In the genomic region with DNA sequence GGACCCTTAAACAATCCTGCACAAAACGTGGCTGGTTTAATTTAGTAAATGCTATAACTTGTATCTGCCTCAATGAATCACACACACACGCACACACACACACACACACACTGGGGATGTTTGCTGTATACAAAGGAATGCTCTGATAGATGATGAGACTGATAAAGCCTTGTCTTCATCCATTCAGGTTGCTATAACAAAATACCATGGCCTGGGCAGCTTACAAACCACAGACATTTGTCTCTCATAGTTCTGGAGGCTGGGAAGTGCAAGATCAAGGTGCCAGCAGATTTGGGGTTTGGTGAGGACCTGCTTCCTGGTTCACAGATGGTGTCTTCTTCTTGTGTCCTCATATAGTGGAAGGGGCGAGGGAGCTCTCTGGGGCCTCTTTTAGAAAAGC, we compare ENCODE assay signal across 20 cellular contexts.
DNase-seq lines count a peak whose midpoint lies in the region.
"Had no signal": no experiment of that assay in that cellular context is flagged by ENCODE, and none has a peak within 500 bp of the region (broad histone marks: within the 10 kb centered on the region; RNA-seq: fewer than 3 reads in every experiment).

No MANE protein-coding gene starts in this region.

- no peaks in the 10 kb centered on the region for H3F3A ChIP-seq in GM23248 (ENCODE audit: insufficient read depth)

- peak; percentile 6 for DNase-seq in GM23248
- DNase-seq in foreskin melanocyte: peak; percentile 21
- DNase-seq in trophoblast cell: peak; percentile 10 to 34
- DNase-seq in NCI-H1436 (lab: John Stamatoyannopoulos, UW): no peak
- no peak for DNase-seq in H4 (ENCODE audit: low spot score)
- DNase-seq in T-helper 1 cell: no peak
- DNase-seq in epidermal melanocyte (ENCODE audit: insufficient read length, low spot score): no peak
- DNase-seq: DMS153; MG63; NCI-H1105 treated with DMSO at 0.1 percent for 48 hours; NCI-H1694; NCI-H2029 treated with DMSO at 0.1 percent for 48 hours; NCI-H446 treated with DMSO at 0.1 percent for 48 hours; NCI-H526; NCI-H82; NK-92 treated with Interleukin-12 subunit alpha and Interleukin-12 subunit beta, amount 100 ng/mL, for 24 hours; Right ventricle myocardium superior had no signal

- 0 out of 22 replicates have a peak overlapping the region, but pooled peaks of 1 of the 11 experiments have one; percentile 6 for H3K27ac ChIP-seq in BLaER1 treated with 17β-estradiol and CSF1 and Interleukin-3, amounts not matched to agents 10 nM and 100 nM
- H3K27ac ChIP-seq in GM23248 (no peak overlapping the region), trophoblast cell (ENCODE audit: low read depth, low read length) (no peak overlapping the region)
- H3K27ac ChIP-seq: SJSA1 had no signal

- H3K4ac ChIP-seq in trophoblast cell (ENCODE audit: low read depth, low read length): no peak overlapping the region

- no peak overlapping the region for H2BK120ac ChIP-seq in trophoblast cell (ENCODE audit: insufficient read depth, low read length, poor library complexity)

- H4K8ac ChIP-seq in trophoblast cell (ENCODE audit: low read depth, low read length): no peak overlapping the region

- H2BK5ac ChIP-seq in trophoblast cell (ENCODE audit: low read depth, low read length, poor library complexity): no peak overlapping the region

- no peak overlapping the region for H3K18ac ChIP-seq in trophoblast cell (ENCODE audit: low read length)

- H2AK5ac ChIP-seq in trophoblast cell (ENCODE audit: low read length): no peak overlapping the region

- no peaks in the 10 kb centered on the region for H4K20me1 ChIP-seq in BLaER1 treated with 17β-estradiol and CSF1 and Interleukin-3, amounts not matched to agents 10 nM and 100 nM
- H4K20me1 ChIP-seq in GM23248 (ENCODE audit: insufficient read depth): no peaks in the 10 kb centered on the region

- H3K4me3 ChIP-seq in BLaER1 treated with 17β-estradiol and CSF1 and Interleukin-3, amounts not matched to agents 10 nM and 100 nM: no peak overlapping the region
- H3K4me3 ChIP-seq in GM23248: no peak overlapping the region
- no peak overlapping the region for H3K4me3 ChIP-seq in trophoblast cell (ENCODE audit: low read depth, low read length)
- H3K4me3 ChIP-seq: K562, MG63, SJSA1 had no signal

- H3K9me3 ChIP-seq in BLaER1 treated with 17β-estradiol and CSF1 and Interleukin-3, amounts not matched to agents 10 nM and 100 nM (replicated peaks in 1 of 11): peaks cover 0 to 11% (median 6%) of the 10 kb centered on the region in 11 experiments; a peak in 9 of 22 replicates
- H3K9me3 ChIP-seq in GM23248 (ENCODE audit: low read depth) (no peaks in the 10 kb centered on the region), trophoblast cell (ENCODE audit: insufficient read depth, low read depth, low read length) (peaks cover 7% of the 10 kb centered on the region)
- H3K9me3 ChIP-seq: MG63, SJSA1 had no signal

- no peaks in the 10 kb centered on the region for H3K79me1 ChIP-seq in trophoblast cell (ENCODE audit: low read length)

- no peak overlapping the region for H3K23ac ChIP-seq in trophoblast cell (ENCODE audit: low read length)

- WGBS in GM23248 (ENCODE audit: low coverage in 1 of 2, low lambda C conversion rate in 2 of 2, missing lambda C conversion rate in 2 of 2), 2 experiments: 21 to 37% methylated on average over 3 of the region's 3 CpGs
- no CpG with 5 or more reads among the region's 3 CpGs for WGBS in trophoblast cell (ENCODE audit: extremely low coverage, insufficient coverage, insufficient read length)

- no peaks in the 10 kb centered on the region for H3K9me2 ChIP-seq in GM23248 (ENCODE audit: insufficient read depth)

- no peaks in the 10 kb centered on the region for H3K79me2 ChIP-seq in GM23248 (ENCODE audit: insufficient read depth)
- no peaks in the 10 kb centered on the region for H3K79me2 ChIP-seq in trophoblast cell (ENCODE audit: control insufficient read depth, insufficient read depth, low read length, poor library complexity)

- in situ Hi-C loops in GM23248 (cut with MboI): no loop called here

- H3K4me2 ChIP-seq in BLaER1 treated with 17β-estradiol and CSF1 and Interleukin-3, amounts not matched to agents 10 nM and 100 nM: peak overlapping the region in 7 of 11 experiments; percentile 52 to 68 (median 59); a peak in 11 of 22 replicates
- H3K4me2 ChIP-seq in GM23248 (ENCODE audit: unreplicated experiment) (no peak overlapping the region), trophoblast cell (ENCODE audit: low read length) (no peak overlapping the region)

- no peak overlapping the region for H4K12ac ChIP-seq in trophoblast cell (ENCODE audit: low read depth, low read length)

- no peak overlapping the region; a peak in 1 of 22 replicates for H3K9ac ChIP-seq in BLaER1 treated with 17β-estradiol and CSF1 and Interleukin-3, amounts not matched to agents 10 nM and 100 nM
- H3K9ac ChIP-seq in GM23248 (no peak overlapping the region), trophoblast cell (ENCODE audit: low read length) (no peak overlapping the region)

- peaks cover 5 to 64% (median 34%) of the 10 kb centered on the region in 10 experiments for H3K4me1 ChIP-seq in BLaER1 treated with 17β-estradiol and CSF1 and Interleukin-3, amounts not matched to agents 10 nM and 100 nM
- H3K4me1 ChIP-seq in GM23248 (ENCODE audit: insufficient read depth) (no peaks in the 10 kb centered on the region), trophoblast cell (ENCODE audit: control insufficient read depth in 1 of 2, insufficient read depth in 2 of 2, low read length in 2 of 2) (no peaks in the 10 kb centered on the region)
- H3K4me1 ChIP-seq: SJSA1 had no signal

- H4K91ac ChIP-seq in trophoblast cell (ENCODE audit: low read depth, low read length): no peak overlapping the region

- no peak overlapping the region for H3K14ac ChIP-seq in trophoblast cell (ENCODE audit: low read length)

- no peaks in the 10 kb centered on the region for H3K27me3 ChIP-seq in BLaER1 treated with 17β-estradiol and CSF1 and Interleukin-3, amounts not matched to agents 10 nM and 100 nM
- H3K27me3 ChIP-seq in GM23248 (replicated peaks; ENCODE audit: insufficient read depth) (0 out of 2 replicates have a peak, but pooled peaks cover 3% of the 10 kb centered on the region), trophoblast cell (ENCODE audit: insufficient read depth, low read length) (no peaks in the 10 kb centered on the region)

- H2AFZ ChIP-seq in GM23248 (no peak overlapping the region), trophoblast cell (ENCODE audit: insufficient read depth, low read length, poor library complexity) (no peak overlapping the region)

- no peak overlapping the region for H2BK12ac ChIP-seq in trophoblast cell (ENCODE audit: low read length)

- no peaks in the 10 kb centered on the region for H3K36me3 ChIP-seq in BLaER1 treated with 17β-estradiol and CSF1 and Interleukin-3, amounts not matched to agents 10 nM and 100 nM
- H3K36me3 ChIP-seq in GM23248 (ENCODE audit: low read depth): no peaks in the 10 kb centered on the region
- H3K36me3 ChIP-seq in trophoblast cell (ENCODE audit: control insufficient read depth in 1 of 2, insufficient read depth in 2 of 2, low read length in 2 of 2): no peaks in the 10 kb centered on the region
- H3K36me3 ChIP-seq: MG63, SJSA1 had no signal

Comparison
In these comparisons a context has a peak if more than half of its experiments do, and no peak if none do; other contexts are left out.
1. H3K4me2 ChIP-seq: peak in BLaER1 treated with 17β-estradiol and CSF1 and Interleukin-3, amounts not matched to agents 10 nM and 100 nM (7 of 11); none in GM23248 (single experiment) and trophoblast cell (single experiment).
2. DNase-seq: peak in GM23248 (single experiment), foreskin melanocyte (single experiment) and trophoblast cell (2 of 2); none in NCI-H1436 (single experiment), H4 (single experiment), T-helper 1 cell (0 of 5) and epidermal melanocyte (single experiment).